ENCODE assay signal across 25 cellular contexts in the genomic region with DNA sequence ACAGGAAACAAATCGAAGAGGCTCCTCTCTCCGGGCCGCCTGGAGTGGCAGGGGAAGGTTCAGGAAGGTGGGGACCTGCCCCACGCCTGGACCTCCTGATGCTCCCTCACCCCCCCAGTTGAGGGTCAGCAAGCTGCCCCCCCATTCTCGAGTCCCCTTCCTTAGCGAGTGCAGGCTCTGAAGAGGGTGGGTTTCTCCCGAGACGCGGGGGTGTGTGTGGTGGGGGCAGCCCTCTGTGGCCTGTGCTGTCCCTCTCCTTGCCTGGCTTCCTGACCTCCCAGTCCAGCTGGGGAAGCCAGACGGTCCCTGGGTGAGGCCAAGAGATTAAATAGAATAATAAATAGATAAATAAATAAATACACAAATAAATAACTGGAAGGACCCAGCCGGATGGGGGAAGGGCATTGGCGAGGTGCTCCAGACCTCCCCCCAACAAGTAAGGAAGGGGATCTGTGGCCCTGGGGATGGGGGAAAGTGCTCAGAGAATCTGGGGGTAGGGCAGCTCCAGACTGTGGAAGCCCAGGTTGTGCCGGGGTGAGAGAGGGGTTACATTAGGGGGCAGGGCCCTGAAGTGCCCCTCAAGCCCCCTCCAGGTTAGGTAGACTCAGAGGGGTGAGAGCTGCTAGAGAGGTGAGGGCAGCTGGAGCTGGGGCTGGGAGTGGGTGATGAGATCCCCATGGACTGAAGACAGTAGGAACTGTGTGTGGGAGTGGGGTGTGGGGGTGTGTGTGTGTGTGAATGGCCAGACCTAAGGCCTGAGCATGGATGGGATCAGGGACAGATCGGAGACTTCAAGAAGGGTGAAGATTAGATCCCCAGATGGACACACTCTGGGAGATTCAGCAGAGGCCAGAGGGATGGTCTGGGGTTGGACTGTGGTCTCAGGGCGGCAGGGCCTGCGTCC. TPM values are rescaled to one million over a fixed set of nuclear protein-coding genes. Genes with fewer than 3 reads are reported as not detected.
DNase-seq lines count a peak whose midpoint lies in the region; ATAC-seq and TF ChIP-seq lines count a peak whose summit lies in the region.
"Had no signal": no experiment of that assay in that cellular context is flagged by ENCODE, and none has a peak within 500 bp of the region (broad histone marks: within the 10 kb centered on the region; RNA-seq: fewer than 3 reads in every experiment).

No MANE protein-coding gene starts in this region.

- H3K4me1 ChIP-seq in osteoblast (ENCODE audit: insufficient read depth, low read length), result peaks cover 11% of the 10 kb centered on the region
- H3K4me1 ChIP-seq: ascending aorta had no signal

- peak overlapping the region; percentile 66 for H3K27ac Mint-ChIP-seq in activated CD8-positive, alpha-beta T cell treated with anti-CD3 and anti-CD28 coated beads, Interleukin-2, amount 10 ng/mL, durations not matched to agents 7 days and 5 days
- no peak overlapping the region for H3K27ac Mint-ChIP-seq in activated CD8-positive, alpha-beta T cell treated with anti-CD3 and anti-CD28 coated beads for 36 hours
- no peak overlapping the region for H3K27ac Mint-ChIP-seq in T-helper 17 cell
- peak overlapping the region in 1 of 10 donors; percentile 65 for H3K27ac Mint-ChIP-seq in naive thymus-derived CD8-positive, alpha-beta T cell
- H3K27ac Mint-ChIP-seq: activated B cell treated with CpG ODN at 0.5 μM for 24 hours, nephron had no signal

- H3K9me3 Mint-ChIP-seq in activated CD8-positive, alpha-beta T cell treated with anti-CD3 and anti-CD28 coated beads, Interleukin-2, amount 10 ng/mL, durations not matched to agents 7 days and 5 days (ENCODE audit: insufficient read depth), result no peaks in the 10 kb centered on the region
- no peaks in the 10 kb centered on the region for H3K9me3 Mint-ChIP-seq in activated CD8-positive, alpha-beta T cell treated with anti-CD3 and anti-CD28 coated beads for 36 hours
- H3K9me3 Mint-ChIP-seq in naive thymus-derived CD8-positive, alpha-beta T cell, result no peaks in the 10 kb centered on the region
- H3K9me3 Mint-ChIP-seq: activated B cell treated with CpG ODN at 0.5 μM for 24 hours, nephron had no signal

- H3K9me3 ChIP-seq in T-helper 17 cell (ENCODE audit: control insufficient read depth, low read length, poor library complexity, severe bottlenecking), result no peaks in the 10 kb centered on the region
- H3K9me3 ChIP-seq in osteoblast (ENCODE audit: low read depth, low read length), result no peaks in the 10 kb centered on the region
- H3K9me3 ChIP-seq: ascending aorta, suprapubic skin, uterus had no signal

- CTCF ChIA-PET in activated CD8-positive, alpha-beta T cell treated with anti-CD3 and anti-CD28 coated beads, Interleukin-2, amount 10 ng/mL, durations not matched to agents 7 days and 5 days (lab: Charles Lee), result interaction anchor here (0.6 kb wide), 1 partner anchor 1551 kb away, joined by 3 read pairs; no protein-coding TSS in a partner anchor
- CTCF ChIA-PET in activated CD8-positive, alpha-beta T cell treated with anti-CD3 and anti-CD28 coated beads for 36 hours (lab: Charles Lee), result no interaction called here

- H3K36me3 Mint-ChIP-seq in activated CD8-positive, alpha-beta T cell treated with anti-CD3 and anti-CD28 coated beads, Interleukin-2, amount 10 ng/mL, durations not matched to agents 7 days and 5 days (ENCODE audit: low read depth), result peaks cover 1% of the 10 kb centered on the region
- no peaks in the 10 kb centered on the region for H3K36me3 Mint-ChIP-seq in activated CD8-positive, alpha-beta T cell treated with anti-CD3 and anti-CD28 coated beads for 36 hours (ENCODE audit: low read depth)
- H3K36me3 Mint-ChIP-seq in T-helper 17 cell (ENCODE audit: low read depth), result peaks cover 16% of the 10 kb centered on the region
- peaks cover 0 to 2% (median 0%) of the 10 kb centered on the region in 3 donors for H3K36me3 Mint-ChIP-seq in naive thymus-derived CD8-positive, alpha-beta T cell

- H3K27ac ChIP-seq in osteoblast (ENCODE audit: low read depth, low read length), result no peak overlapping the region
- H3K27ac ChIP-seq: ascending aorta, suprapubic skin, uterus had no signal

- peaks cover 49% of the 10 kb centered on the region for H3K27me3 ChIP-seq in osteoblast (ENCODE audit: insufficient read depth, low read length)

- no peak for ATAC-seq in activated CD8-positive, alpha-beta T cell treated with anti-CD3 and anti-CD28 coated beads, Interleukin-2, amount 10 ng/mL, durations not matched to agents 7 days and 5 days
- ATAC-seq in activated CD8-positive, alpha-beta T cell treated with anti-CD3 and anti-CD28 coated beads for 36 hours, result no peak
- ATAC-seq in T-helper 17 cell, result no peak
- ATAC-seq in naive thymus-derived CD8-positive, alpha-beta T cell, result no peak

- intact Hi-C loops in activated CD8-positive, alpha-beta T cell treated with anti-CD3 and anti-CD28 coated beads for 36 hours (cut with micrococcal nuclease), result no loop called here

- H4K20me1 ChIP-seq in osteoblast (ENCODE audit: insufficient read depth, low read length), result peaks cover 3% of the 10 kb centered on the region

- no peaks in the 10 kb centered on the region for H3K36me3 ChIP-seq in osteoblast (ENCODE audit: insufficient read depth, low read length)
- H3K36me3 ChIP-seq: ascending aorta, suprapubic skin, uterus had no signal

- no peak overlapping the region for H3K4me3 Mint-ChIP-seq in activated CD8-positive, alpha-beta T cell treated with anti-CD3 and anti-CD28 coated beads, Interleukin-2, amount 10 ng/mL, durations not matched to agents 7 days and 5 days
- no peak overlapping the region for H3K4me3 Mint-ChIP-seq in activated CD8-positive, alpha-beta T cell treated with anti-CD3 and anti-CD28 coated beads for 36 hours
- H3K4me3 Mint-ChIP-seq in T-helper 17 cell, result peak overlapping the region; percentile 83
- H3K4me3 Mint-ChIP-seq in naive thymus-derived CD8-positive, alpha-beta T cell, result peak overlapping the region in 2 of 10 donors; percentile 8 to 56
- H3K4me3 Mint-ChIP-seq: activated B cell treated with CpG ODN at 0.5 μM for 24 hours had no signal

- H3K79me2 ChIP-seq in osteoblast (ENCODE audit: insufficient read depth, low read length), result no peaks in the 10 kb centered on the region

- peak overlapping the region; percentile 8 for H3K4me3 ChIP-seq in epithelial cell of esophagus (ENCODE audit: low read length)
- H3K4me3 ChIP-seq in osteoblast (ENCODE audit: insufficient read depth, low read length), result no peak overlapping the region
- H3K4me3 ChIP-seq: ascending aorta, smooth muscle cell, suprapubic skin, uterus had no signal

- H3K4me2 ChIP-seq in osteoblast (ENCODE audit: insufficient read depth, low read length), result no peak overlapping the region
- H3K4me2 ChIP-seq: smooth muscle cell had no signal

- H2AFZ ChIP-seq in osteoblast (ENCODE audit: low read length), result no peak overlapping the region

- H3K27me3 Mint-ChIP-seq in activated CD8-positive, alpha-beta T cell treated with anti-CD3 and anti-CD28 coated beads, Interleukin-2, amount 10 ng/mL, durations not matched to agents 7 days and 5 days (ENCODE audit: low read depth), result peaks cover 65% of the 10 kb centered on the region
- H3K27me3 Mint-ChIP-seq in activated CD8-positive, alpha-beta T cell treated with anti-CD3 and anti-CD28 coated beads for 36 hours, result peaks cover 58% of the 10 kb centered on the region
- peaks cover 87% of the 10 kb centered on the region for H3K27me3 Mint-ChIP-seq in T-helper 17 cell
- peaks cover 40 to 89% (median 60%) of the 10 kb centered on the region in 5 donors for H3K27me3 Mint-ChIP-seq in naive thymus-derived CD8-positive, alpha-beta T cell

- POLR2A ChIA-PET in activated CD8-positive, alpha-beta T cell treated with anti-CD3 and anti-CD28 coated beads, Interleukin-2, amount 10 ng/mL, durations not matched to agents 7 days and 5 days (lab: Charles Lee), result no interaction called here
- POLR2A ChIA-PET in activated CD8-positive, alpha-beta T cell treated with anti-CD3 and anti-CD28 coated beads for 36 hours (lab: Charles Lee), result interaction anchor here (1.4 kb wide), 1 partner anchor 9 kb away, joined by 3 read pairs; no protein-coding TSS in a partner anchor
- POLR2A ChIA-PET in naive thymus-derived CD8-positive, alpha-beta T cell (lab: Charles Lee), result no interaction called here

- no peak for DNase-seq in activated CD8-positive, alpha-beta T cell treated with anti-CD3 and anti-CD28 coated beads, Interleukin-2, amount 10 ng/mL, durations not matched to agents 7 days and 5 days
- no peak for DNase-seq in activated CD8-positive, alpha-beta T cell treated with anti-CD3 and anti-CD28 coated beads for 36 hours
- DNase-seq in T-helper 17 cell (no peak), epithelial cell of esophagus (ENCODE audit: low read depth) (no peak), osteoblast (ENCODE audit: insufficient read length, low spot score, missing footprints) (peak; percentile 88), Ammon's horn (ENCODE audit: low spot score) (no peak)
- no peak for DNase-seq in stimulated activated CD4-positive, alpha-beta T cell treated with anti-CD3 and anti-CD28 coated beads, Interleukin-4, amount 100 ng/mL, for 24 hours
- DNase-seq in naive thymus-derived CD8-positive, alpha-beta T cell, result no peak
- DNase-seq: activated B cell treated with CpG ODN at 0.5 μM for 24 hours, hippocampal formation, NCI-H146, NCI-H82, SIG-M5, uterus had no signal

- peaks cover 8% of the 10 kb centered on the region for H3K4me1 Mint-ChIP-seq in activated CD8-positive, alpha-beta T cell treated with anti-CD3 and anti-CD28 coated beads, Interleukin-2, amount 10 ng/mL, durations not matched to agents 7 days and 5 days (ENCODE audit: low read depth)
- H3K4me1 Mint-ChIP-seq in activated CD8-positive, alpha-beta T cell treated with anti-CD3 and anti-CD28 coated beads for 36 hours (ENCODE audit: low read depth), result peaks cover 6% of the 10 kb centered on the region
- peaks cover 6% of the 10 kb centered on the region for H3K4me1 Mint-ChIP-seq in T-helper 17 cell
- peaks cover 3 to 9% (median 7%) of the 10 kb centered on the region in 4 donors for H3K4me1 Mint-ChIP-seq in naive thymus-derived CD8-positive, alpha-beta T cell
- H3K4me1 Mint-ChIP-seq: activated B cell treated with CpG ODN at 0.5 μM for 24 hours had no signal

- no peak for TF ChIP-seq CTCF in activated CD8-positive, alpha-beta T cell treated with anti-CD3 and anti-CD28 coated beads for 36 hours (IDR thresholded peaks at IDR 0.05)
- TF ChIP-seq CTCF in epithelial cell of esophagus (IDR thresholded peaks at IDR 0.05; ENCODE audit: insufficient read depth, low read depth, low read length, missing control alignments), result no peak
- TF ChIP-seq CTCF in osteoblast (IDR thresholded peaks at IDR 0.05; ENCODE audit: extremely low read depth, low read depth, low read length), result no peak

RNA-seq across cellular contexts. Expression of gene SRXN1, which starts 9.5 kb away (rescaled TPM):
- 1 to 10 TPM; 8.9 to 9.3 TPM for total RNA-seq in activated CD8-positive, alpha-beta T cell treated with anti-CD3 and anti-CD28 coated beads, Interleukin-2, amount 10 ng/mL, durations not matched to agents 7 days and 5 days
- 1 to 10 TPM; 9.4 to 9.8 TPM for total RNA-seq in activated CD8-positive, alpha-beta T cell treated with anti-CD3 and anti-CD28 coated beads for 36 hours
- total RNA-seq in T-helper 17 cell (1 to 10 TPM; 2.9 to 3.5 TPM), osteoblast (60.1 and 65.1 TPM in 2 replicates)
- 1 to 10 TPM; 2.4 to 2.6 TPM for total RNA-seq in naive thymus-derived CD8-positive, alpha-beta T cell
- 10 to 100 TPM in 1 of 3 donors, under 1 TPM in 2; 0.26 to 15.6 (median 0.86) TPM for polyA plus RNA-seq in naive thymus-derived CD8-positive, alpha-beta T cell

RNA-seq across cellular contexts. Expression of gene SCRT2, which starts 13.1 kb away (rescaled TPM):
- total RNA-seq in activated CD8-positive, alpha-beta T cell treated with anti-CD3 and anti-CD28 coated beads, Interleukin-2, amount 10 ng/mL, durations not matched to agents 7 days and 5 days, result not detected
- total RNA-seq in activated CD8-positive, alpha-beta T cell treated with anti-CD3 and anti-CD28 coated beads for 36 hours, result not detected
- total RNA-seq in T-helper 17 cell (not detected), osteoblast (not detected in 2 replicates)
- not detected for total RNA-seq in naive thymus-derived CD8-positive, alpha-beta T cell
- not detected for polyA plus RNA-seq in naive thymus-derived CD8-positive, alpha-beta T cell
- total RNA-seq: activated B cell treated with CpG ODN at 0.5 μM for 24 hours; ascending aorta; fibroblast of villous mesenchyme; G401; H4; mesenteric fat pad; pulmonary artery endothelial cell; smooth muscle cell; suprapubic skin; T-helper 1 cell treated with Interleukin-12 subunit alpha and Interleukin-12 subunit beta and Interleukin-4 antibody, amounts not matched to agents 30 ng/mL and 1 ng/mL, for 36 hours; uterus had no signal
- polyA plus RNA-seq: CD14-positive monocyte, smooth muscle cell had no signal

RNA-seq across cellular contexts. Expression of gene TCF15, which starts 52.4 kb away (rescaled TPM):
- not detected for total RNA-seq in activated CD8-positive, alpha-beta T cell treated with anti-CD3 and anti-CD28 coated beads, Interleukin-2, amount 10 ng/mL, durations not matched to agents 7 days and 5 days
- total RNA-seq in activated CD8-positive, alpha-beta T cell treated with anti-CD3 and anti-CD28 coated beads for 36 hours, result under 1 TPM in 1 of 2 experiments, not detected in 1; 0.23 TPM
- not detected for total RNA-seq in T-helper 17 cell
- total RNA-seq in osteoblast, result not detected in 2 replicates
- not detected for total RNA-seq in naive thymus-derived CD8-positive, alpha-beta T cell
- polyA plus RNA-seq in naive thymus-derived CD8-positive, alpha-beta T cell, result not detected
- total RNA-seq: activated B cell treated with CpG ODN at 0.5 μM for 24 hours; fibroblast of villous mesenchyme; H4; smooth muscle cell; T-helper 1 cell treated with Interleukin-12 subunit alpha and Interleukin-12 subunit beta and Interleukin-4 antibody, amounts not matched to agents 30 ng/mL and 1 ng/mL, for 36 hours had no signal
- polyA plus RNA-seq: CD14-positive monocyte, smooth muscle cell had no signal
